Comparison of ENCODE assay signal across 13 cellular contexts in the genomic region with DNA sequence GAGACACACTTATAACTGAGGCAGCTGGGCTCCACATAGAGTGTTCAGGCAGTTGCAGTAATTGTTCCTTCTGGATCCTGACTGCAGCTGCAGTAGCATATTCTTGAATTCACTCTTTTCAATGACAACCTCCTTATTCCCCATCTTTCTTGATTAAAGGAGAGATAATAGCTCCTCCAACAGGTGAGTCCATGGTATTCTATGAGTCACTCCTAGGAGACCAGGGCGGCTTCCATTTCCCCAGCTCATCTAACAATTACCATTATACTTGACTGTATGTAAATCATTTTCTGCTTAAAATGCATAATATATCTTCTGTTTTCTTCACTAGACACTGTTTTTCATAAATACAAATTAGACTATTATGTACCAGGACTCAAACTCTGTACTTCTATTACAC.
"Had no signal": no experiment of that assay in that cellular context is flagged by ENCODE, and none has a peak within 500 bp of the region (broad histone marks: within the 10 kb centered on the region; RNA-seq: fewer than 3 reads in every experiment).

No MANE protein-coding gene starts in this region.

- H3K9me3 ChIP-seq: stomach, thoracic aorta, transverse colon had no signal

- H3K4me1 ChIP-seq: stomach, transverse colon had no signal

- H3K4me3 ChIP-seq: stomach, thoracic aorta, transverse colon had no signal

- H3K27ac ChIP-seq: stomach, thoracic aorta, transverse colon had no signal

- DNase-seq: effector memory CD8-positive, alpha-beta T cell; foreskin melanocyte; hippocampal formation; kidney glomerular epithelial cell; mammary epithelial cell; naive thymus-derived CD4-positive, alpha-beta T cell; nephron progenitor cell; stimulated activated naive CD4-positive, alpha-beta T cell; stomach; substantia nigra; transverse colon had no signal

- H3K36me3 ChIP-seq: stomach, thoracic aorta, transverse colon had no signal

- H3K27me3 ChIP-seq: stomach, transverse colon had no signal

- ATAC-seq: effector memory CD8-positive, alpha-beta T cell; naive thymus-derived CD4-positive, alpha-beta T cell; sciatic nerve had no signal
